ENCODE assay signal across 16 cellular contexts in the genomic region with DNA sequence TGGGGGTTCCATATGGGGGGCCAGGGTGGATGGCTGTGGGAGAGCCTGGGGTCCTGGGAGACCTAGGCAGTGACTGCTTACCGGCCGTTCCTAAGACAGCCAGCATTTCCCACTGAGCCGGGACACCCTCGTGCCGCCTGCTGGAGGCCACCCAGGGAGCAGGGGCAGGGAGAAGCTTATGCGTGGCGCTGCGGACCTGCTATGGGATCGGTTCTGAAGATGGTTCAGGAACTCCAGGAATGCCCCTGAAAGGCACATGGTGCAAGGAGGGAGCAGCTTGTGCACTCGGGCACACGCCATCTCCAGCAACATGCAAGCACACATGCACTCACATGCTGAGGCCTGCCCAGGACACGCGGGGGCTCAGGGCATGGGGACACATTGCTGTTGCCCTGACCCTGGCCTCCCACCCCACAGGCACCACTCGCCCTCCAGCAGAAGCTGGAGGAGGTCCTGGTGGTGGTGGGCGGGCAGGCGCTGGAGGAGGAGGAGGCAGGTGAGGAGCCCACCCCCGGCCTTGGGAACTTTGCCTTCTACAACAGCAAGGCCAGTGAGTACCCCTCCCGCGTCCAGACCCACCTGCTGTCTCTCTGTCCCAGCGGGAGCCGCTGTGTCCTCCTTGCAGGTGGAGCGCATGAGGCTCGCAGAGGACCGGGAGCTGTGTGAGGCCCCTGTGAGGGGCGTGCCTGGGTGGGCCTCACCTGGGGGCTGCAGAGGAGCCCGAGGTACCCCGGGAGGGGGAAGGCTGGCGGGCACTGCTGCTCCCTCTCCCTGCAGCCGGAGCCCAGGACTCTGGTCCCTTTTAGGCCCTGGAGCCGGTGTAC. TPM values are rescaled to one million over a fixed set of nuclear protein-coding genes. Genes with fewer than 3 reads are reported as not detected.
DNase-seq lines count a peak whose midpoint lies in the region; ATAC-seq and TF ChIP-seq lines count a peak whose summit lies in the region.
"Had no signal": no experiment of that assay in that cellular context is flagged by ENCODE, and none has a peak within 500 bp of the region (broad histone marks: within the 10 kb centered on the region; RNA-seq: fewer than 3 reads in every experiment).

No MANE protein-coding gene starts in this region.

- no peak for DNase-seq in heart right ventricle
- DNase-seq in left ventricle myocardium superior, result no peak
- DNase-seq in ascending aorta (ENCODE audit: low spot score in 2 of 2), result no peak
- DNase-seq in left colon, result no peak
- no peak for DNase-seq in thoracic aorta (ENCODE audit: low spot score)
- no peak for DNase-seq in natural killer cell treated with Interleukin-12 subunit alpha and Interleukin-12 subunit beta and Interleukin-15 and Interleukin-18, amount 100 ng/mL, for 72 hours (ENCODE audit: low spot score)
- no peak for DNase-seq in germinal center (ENCODE audit: low spot score)
- no peak for DNase-seq in DMS53 (lab: John Stamatoyannopoulos, UW)
- DNase-seq: activated CD4-positive, alpha-beta T cell treated with anti-CD3 and anti-CD28 coated beads for 48 hours; activated gamma-delta T cell treated with Interleukin-2 at 50 U/mL for 16 hours; CD8-positive, alpha-beta T cell; foreskin melanocyte; retina had no signal

- peak overlapping the region in 7 of 10 donors; percentile 15 to 70 (median 52) for H3K27ac ChIP-seq in heart right ventricle
- peak overlapping the region; percentile 39 to 73 for H3K27ac ChIP-seq in ascending aorta
- peak overlapping the region; percentile 44 to 69 for H3K27ac ChIP-seq in thoracic aorta
- H3K27ac ChIP-seq: vagina had no signal

- H3K4me1 ChIP-seq in heart right ventricle (peaks cover 6 to 59% (median 43%) of the 10 kb centered on the region in 9 donors), ascending aorta (peaks cover 19 to 47% of the 10 kb centered on the region in 2 donors), thoracic aorta (ENCODE audit: control insufficient read depth in 1 of 2, low read depth in 2 of 2) (peaks cover 29 to 64% of the 10 kb centered on the region in 2 donors)

- H3K4me3 Mint-ChIP-seq in natural killer cell treated with Interleukin-12 subunit alpha and Interleukin-12 subunit beta and Interleukin-15 and Interleukin-18, amount 100 ng/mL, for 72 hours, result no peak overlapping the region
- H3K4me3 Mint-ChIP-seq: CD8-positive, alpha-beta T cell; IgD-negative memory B cell; memory B cell had no signal

- H3K27ac Mint-ChIP-seq in natural killer cell treated with Interleukin-12 subunit alpha and Interleukin-12 subunit beta and Interleukin-15 and Interleukin-18, amount 100 ng/mL, for 72 hours, result no peak overlapping the region
- H3K27ac Mint-ChIP-seq: CD8-positive, alpha-beta T cell; IgD-negative memory B cell; memory B cell had no signal

- H3K4me1 Mint-ChIP-seq in natural killer cell treated with Interleukin-12 subunit alpha and Interleukin-12 subunit beta and Interleukin-15 and Interleukin-18, amount 100 ng/mL, for 72 hours (ENCODE audit: low read depth in 2 of 2), result peaks cover 0 to 17% of the 10 kb centered on the region in 2 donors

- H3K27me3 ChIP-seq in heart right ventricle (peaks cover 0 to 2% (median 0%) of the 10 kb centered on the region in 7 donors), ascending aorta (no peaks in the 10 kb centered on the region), thoracic aorta (replicated peaks; ENCODE audit: insufficient read depth) (no peaks in the 10 kb centered on the region)
- H3K27me3 ChIP-seq: vagina had no signal

- peaks cover 0 to 6% (median 0%) of the 10 kb centered on the region in 9 donors for H3K36me3 ChIP-seq in heart right ventricle
- H3K36me3 ChIP-seq in ascending aorta, result peaks cover 5 to 13% of the 10 kb centered on the region in 2 donors
- H3K36me3 ChIP-seq in thoracic aorta, result no peaks in the 10 kb centered on the region
- H3K36me3 ChIP-seq: vagina had no signal

- ATAC-seq in heart right ventricle, result peak in 1 of 8 donors; percentile 2
- no peak for ATAC-seq in left ventricle myocardium superior
- peak; percentile 32 for ATAC-seq in left colon
- no peak for ATAC-seq in thoracic aorta (ENCODE audit: insufficient number of reproducible peaks, low FRiP score, low read depth)
- ATAC-seq in natural killer cell treated with Interleukin-12 subunit alpha and Interleukin-12 subunit beta and Interleukin-15 and Interleukin-18, amount 100 ng/mL, for 72 hours, result no peak
- ATAC-seq: CD8-positive, alpha-beta T cell had no signal

- WGBS in heart right ventricle, 2 donors, result 73 to 74% methylated on average over 29 to 30 of the region's 30 CpGs

- no peaks in the 10 kb centered on the region for H3K36me3 Mint-ChIP-seq in natural killer cell treated with Interleukin-12 subunit alpha and Interleukin-12 subunit beta and Interleukin-15 and Interleukin-18, amount 100 ng/mL, for 72 hours
- H3K36me3 Mint-ChIP-seq: CD8-positive, alpha-beta T cell; IgD-negative memory B cell; memory B cell had no signal

- H3K27me3 Mint-ChIP-seq in natural killer cell treated with Interleukin-12 subunit alpha and Interleukin-12 subunit beta and Interleukin-15 and Interleukin-18, amount 100 ng/mL, for 72 hours, result no peaks in the 10 kb centered on the region

- H3K4me3 ChIP-seq in heart right ventricle, result no peak overlapping the region
- H3K4me3 ChIP-seq in ascending aorta, result peak overlapping the region; percentile 17 to 35
- peak overlapping the region; percentile 54 for H3K4me3 ChIP-seq in thoracic aorta
- H3K4me3 ChIP-seq: vagina had no signal

- intact Hi-C loops in heart right ventricle (cut with DNase I), result loop anchor here in 4 of 10 donors (5.0 to 10.0 kb wide), 3 partner anchors 80 to 288 kb away; a partner anchor contains a TSS
- intact Hi-C loops in left ventricle myocardium superior (cut with micrococcal nuclease), result no loop called here
- intact Hi-C loops in ascending aorta (cut with DNase I), result loop anchor here (2.0 to 10.0 kb wide), 2 partner anchors 26 to 288 kb away; a partner anchor contains a TSS
- intact Hi-C loops in left colon (cut with DNase I, micrococcal nuclease), result no loop called here

- TF ChIP-seq CTCF in heart right ventricle (IDR thresholded peaks at IDR 0.05) (peak in 1 of 9 donors; percentile 7), ascending aorta (IDR thresholded peaks at IDR 0.05) (no peak), thoracic aorta (IDR thresholded peaks at IDR 0.05) (no peak)

- H3K9me3 Mint-ChIP-seq in natural killer cell treated with Interleukin-12 subunit alpha and Interleukin-12 subunit beta and Interleukin-15 and Interleukin-18, amount 100 ng/mL, for 72 hours, result no peaks in the 10 kb centered on the region
- H3K9me3 Mint-ChIP-seq: CD8-positive, alpha-beta T cell; IgD-negative memory B cell; memory B cell had no signal

- no peaks in the 10 kb centered on the region for H3K9me3 ChIP-seq in heart right ventricle
- no peaks in the 10 kb centered on the region for H3K9me3 ChIP-seq in ascending aorta
- no peaks in the 10 kb centered on the region for H3K9me3 ChIP-seq in thoracic aorta
- H3K9me3 ChIP-seq: vagina had no signal

RNA-seq across cellular contexts. Expression of a gene that starts 4.1 kb away (rescaled TPM):
- total RNA-seq in heart right ventricle, result 10 to 100 TPM; 18.9 to 30.1 (median 26.7) TPM
- 1 to 10 TPM; 3.0 to 9.8 TPM for polyA plus RNA-seq in heart right ventricle
- total RNA-seq in left ventricle myocardium superior, result 22.0 TPM
- total RNA-seq in ascending aorta, result 28.2 TPM
- total RNA-seq in left colon, result under 1 TPM; 0.18 to 0.28 TPM
- 10 to 100 TPM; 18.3 to 33.4 TPM for total RNA-seq in thoracic aorta
- total RNA-seq in natural killer cell treated with Interleukin-12 subunit alpha and Interleukin-12 subunit beta and Interleukin-15 and Interleukin-18, amount 100 ng/mL, for 72 hours, result not detected
- total RNA-seq: CD8-positive, alpha-beta T cell had no signal
- polyA plus RNA-seq: IgD-negative memory B cell had no signal

RNA-seq across cellular contexts. Expression of a gene that starts 16.2 kb away (rescaled TPM):
- total RNA-seq in heart right ventricle, result 1 to 10 TPM in 1 of 10 donors, under 1 TPM in 3, not detected in 6; 0.11 to 1.3 (median 0.60) TPM
- under 1 TPM in 1 of 2 donors, not detected in 1; 0.68 TPM for polyA plus RNA-seq in heart right ventricle
- total RNA-seq in left ventricle myocardium superior, result not detected
- 3.3 TPM for total RNA-seq in ascending aorta
- under 1 TPM in 1 of 2 donors, not detected in 1; 0.45 TPM for total RNA-seq in left colon
- total RNA-seq in thoracic aorta, result 1 to 10 TPM; 1.3 to 1.5 TPM
- total RNA-seq in natural killer cell treated with Interleukin-12 subunit alpha and Interleukin-12 subunit beta and Interleukin-15 and Interleukin-18, amount 100 ng/mL, for 72 hours, result 1 to 10 TPM in 1 of 2 donors, under 1 TPM in 1; 0.20 to 3.8 TPM
- total RNA-seq: CD8-positive, alpha-beta T cell; vagina had no signal
- polyA plus RNA-seq: IgD-negative memory B cell had no signal

RNA-seq across cellular contexts. Expression of a gene that starts 42.5 kb away (rescaled TPM):
- 1 to 10 TPM in 1 of 10 donors, under 1 TPM in 7, not detected in 2; 0.10 to 1.7 (median 0.38) TPM for total RNA-seq in heart right ventricle
- polyA plus RNA-seq in heart right ventricle, result under 1 TPM; 0.01 to 0.29 TPM
- not detected for total RNA-seq in left ventricle myocardium superior
- total RNA-seq in ascending aorta, result not detected
- under 1 TPM; 0.06 to 0.25 TPM for total RNA-seq in left colon
- total RNA-seq in thoracic aorta, result under 1 TPM in 1 of 2 donors, not detected in 1; 0.35 TPM
- under 1 TPM in 1 of 2 donors, not detected in 1; 0.19 TPM for total RNA-seq in natural killer cell treated with Interleukin-12 subunit alpha and Interleukin-12 subunit beta and Interleukin-15 and Interleukin-18, amount 100 ng/mL, for 72 hours
- total RNA-seq: CD8-positive, alpha-beta T cell had no signal

Comparison
In these comparisons a context has a peak if more than half of its experiments do, and no peak if none do; other contexts are left out.
1. H3K4me3 ChIP-seq: peak in ascending aorta (2 of 2) and thoracic aorta (single experiment); none in heart right ventricle (0 of 10).
2. RNA of a gene that starts 4.1 kb away (total RNA-seq): 18.3 to 33.4 TPM in thoracic aorta, 28.2 TPM in ascending aorta (single experiment), 18.9 to 30.1 TPM in heart right ventricle and 22.0 TPM in left ventricle myocardium superior (single experiment); 0.18 to 0.28 TPM in left colon and not detected in natural killer cell treated with Interleukin-12 subunit alpha and Interleukin-12 subunit beta and Interleukin-15 and Interleukin-18, amount 100 ng/mL, for 72 hours; every median in the first group is over 10 times any median in the second.
3. Peak in every context shown above with its lines, with median percentiles within 50 percentile points of each other: H3K27ac ChIP-seq.